8 cellular contexts compared by ENCODE assay signal in genomic region chrX:97563531-97564133, GRCh38.
DNase-seq lines count a peak whose midpoint lies in the region; ATAC-seq and TF ChIP-seq lines count a peak whose summit lies in the region.

No MANE protein-coding gene starts in this region.

- TF ChIP-seq CTCF in AG04450 (IDR thresholded peaks at IDR 0.05; ENCODE audit: low read depth, low read length): no peak

- CTCF ChIA-PET in AG04450 (lab: Charles Lee): interaction anchor here (0.7 kb wide), 1 partner anchor 524 kb away, joined by 3 read pairs; no protein-coding TSS in a partner anchor

- H3K9ac ChIP-seq in rectal smooth muscle tissue (ENCODE audit: low read length): no peak overlapping the region

- H3K27me3 ChIP-seq in AG04450 (ENCODE audit: control insufficient read depth, insufficient read depth, low read length) (no peaks in the 10 kb centered on the region), rectal smooth muscle tissue (ENCODE audit: control insufficient read depth, insufficient read depth, low read length) (no peaks in the 10 kb centered on the region)

- POLR2A ChIA-PET in AG04450 (lab: Yijun Ruan, JAX): no interaction called here

- H3K4me1 ChIP-seq in rectal smooth muscle tissue (ENCODE audit: control insufficient read depth, insufficient read depth, low read length): no peaks in the 10 kb centered on the region

- peak; percentile 13 for DNase-seq in AG04450 (ENCODE audit: low read depth, low spot score)
- DNase-seq in NOMO-1 treated with dmso at 0.1 percent for 144 hours (lab: John Stamatoyannopoulos, UW; ENCODE audit: unreplicated experiment): peak; percentile 80
- peak; percentile 44 to 48 for DNase-seq in activated T-cell treated with anti-CD3 and anti-CD28 coated beads, Interleukin-2, amount 50 U/mL, for 48 hours
- DNase-seq in fibroblast of the conjunctiva (ENCODE audit: low read depth): peak; percentile 23
- no peak for DNase-seq in cortex of kidney (lab: John Stamatoyannopoulos, UW)

- no peaks in the 10 kb centered on the region for H3K36me3 ChIP-seq in rectal smooth muscle tissue (ENCODE audit: control insufficient read depth, insufficient read depth, low read length)

- peak overlapping the region; percentile 34 for H3K4me3 ChIP-seq in AG04450 (ENCODE audit: low read depth, low read length)
- H3K4me3 ChIP-seq in rectal smooth muscle tissue (ENCODE audit: low read length): peak overlapping the region; percentile 38

- ATAC-seq in GM18870 (IDR thresholded peaks at IDR 0.05; ENCODE audit: unreplicated experiment): peak; percentile 100
- peak; percentile 95 for ATAC-seq in HG03095 (IDR thresholded peaks at IDR 0.05; ENCODE audit: unreplicated experiment)

- no peaks in the 10 kb centered on the region for H3K9me3 ChIP-seq in AG04450 (ENCODE audit: control insufficient read depth, insufficient read depth, low read length)

- H3K27ac ChIP-seq in AG04450 (ENCODE audit: low read depth, low read length) (peak overlapping the region; percentile 47), rectal smooth muscle tissue (ENCODE audit: low read depth, low read length) (peak overlapping the region; percentile 58)
